ENCODE assay signal across 38 cellular contexts in the genomic region with DNA sequence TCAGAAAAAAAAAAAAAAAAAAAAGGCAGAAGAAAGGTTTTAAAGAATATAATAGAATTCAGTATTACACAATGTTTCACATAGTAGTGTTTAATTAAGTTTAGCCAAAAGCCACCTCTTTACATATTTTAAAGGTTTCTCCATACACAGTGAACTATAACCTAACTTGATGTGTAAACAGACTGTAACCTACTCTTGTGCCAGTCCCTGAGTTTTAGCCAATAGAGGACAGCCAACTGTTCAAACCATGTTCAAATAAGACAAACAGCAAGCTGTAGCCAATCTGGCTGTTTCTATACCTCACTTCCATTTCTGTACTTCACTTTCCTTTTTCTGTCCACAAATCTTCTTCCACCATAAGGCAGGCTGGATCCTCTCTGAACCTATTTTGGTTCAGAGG.
"Had no signal": no experiment of that assay in that cellular context is flagged by ENCODE, and none has a peak within 500 bp of the region (broad histone marks: within the 10 kb centered on the region; RNA-seq: fewer than 3 reads in every experiment).

No MANE protein-coding gene starts in this region.

- H3K9me3 Mint-ChIP-seq: activated CD4-positive, alpha-beta memory T cell treated with anti-CD3 and anti-CD28 coated beads for 36 hours; activated CD4-positive, alpha-beta T cell treated with anti-CD3 and anti-CD28 coated beads, Interleukin-2, amount 10 ng/mL, durations not matched to agents 24 days and 14 days; activated naive CD4-positive, alpha-beta T cell treated with anti-CD3 and anti-CD28 coated beads for 36 hours; activated naive CD4-positive, alpha-beta T cell treated with anti-CD3 and anti-CD28 coated beads, Interleukin-2, amount 50 U/mL, for 24 hours; activated naive CD8-positive, alpha-beta T cell treated with anti-CD3 and anti-CD28 coated beads for 36 hours; activated naive CD8-positive, alpha-beta T cell treated with anti-CD3 and anti-CD28 coated beads, Interleukin-2, amount 50 U/mL, for 24 hours; activated T-helper 1 cell treated with anti-CD3 and anti-CD28 coated beads, Interleukin-12 subunit alpha, Interleukin-12 subunit beta, Interleukin-2, Interleukin-4 antibody, amounts not matched to agents 30 ng/mL and 10 ng/mL and 1 ng/mL, durations not matched to agents 14 hours and 24 hours and 36 hours; activated T-helper 2 cell treated with anti-CD3 and anti-CD28 coated beads, Interferon-gamma antibody, Interleukin-2, Interleukin-4, amounts not matched to agents 10 μg/mL and 5 μg/mL and 100 μg/mL, durations not matched to agents 14 hours and 24 hours and 36 hours; brain; T-helper 2 cell treated with Interferon-gamma antibody and Interleukin-4, amounts not matched to agents 5 μg/mL and 100 μg/mL, for 36 hours had no signal

- ATAC-seq: activated CD4-positive, alpha-beta T cell treated with anti-CD3 and anti-CD28 coated beads for 36 hours; activated CD8-positive, alpha-beta memory T cell treated with anti-CD3 and anti-CD28 coated beads, Interleukin-2, amount 10 ng/mL, durations not matched to agents 7 days and 5 days; activated CD8-positive, alpha-beta T cell treated with anti-CD3 and anti-CD28 coated beads, Interleukin-2, amount 10 ng/mL, durations not matched to agents 7 days and 5 days; activated naive CD8-positive, alpha-beta T cell treated with anti-CD3 and anti-CD28 coated beads, Interleukin-2, amount 50 U/mL, for 24 hours; gastroesophageal sphincter; heart right ventricle; T-helper 17 cell had no signal

- H3K36me3 Mint-ChIP-seq: activated CD4-positive, alpha-beta memory T cell treated with anti-CD3 and anti-CD28 coated beads for 36 hours; activated CD8-positive, alpha-beta memory T cell treated with anti-CD3 and anti-CD28 coated beads, Interleukin-2, amount 10 ng/mL, durations not matched to agents 7 days and 5 days; activated naive CD4-positive, alpha-beta T cell treated with anti-CD3 and anti-CD28 coated beads, Interleukin-2, amount 50 U/mL, for 24 hours; activated naive CD8-positive, alpha-beta T cell treated with anti-CD3 and anti-CD28 coated beads for 36 hours; brain had no signal

- H3K36me3 ChIP-seq: adrenal gland, breast epithelium, cardiac muscle cell, colonic mucosa, esophagus squamous epithelium, gastroesophageal sphincter, heart right ventricle, WERI-Rb-1 had no signal

- H3K27me3 Mint-ChIP-seq: activated CD4-positive, alpha-beta memory T cell treated with anti-CD3 and anti-CD28 coated beads for 36 hours; activated CD4-positive, alpha-beta T cell treated with anti-CD3 and anti-CD28 coated beads, Interleukin-2, amount 10 ng/mL, durations not matched to agents 24 days and 14 days; activated CD8-positive, alpha-beta memory T cell treated with anti-CD3 and anti-CD28 coated beads, Interleukin-2, amount 10 ng/mL, durations not matched to agents 7 days and 5 days; activated naive CD8-positive, alpha-beta T cell treated with anti-CD3 and anti-CD28 coated beads, Interleukin-2, amount 50 U/mL, for 24 hours; T-helper 17 cell had no signal

- H3K9me3 ChIP-seq: adrenal gland, breast epithelium, colonic mucosa, esophagus squamous epithelium, gastroesophageal sphincter, heart right ventricle had no signal

- H3K4me1 ChIP-seq: adrenal gland, breast epithelium, colonic mucosa, esophagus squamous epithelium, gastroesophageal sphincter, heart right ventricle had no signal

- H3K27ac Mint-ChIP-seq: activated CD4-positive, alpha-beta memory T cell treated with anti-CD3 and anti-CD28 coated beads for 36 hours; activated CD4-positive, alpha-beta T cell treated with anti-CD3 and anti-CD28 coated beads for 36 hours; activated CD4-positive, alpha-beta T cell treated with anti-CD3 and anti-CD28 coated beads, Interleukin-2, amount 10 ng/mL, durations not matched to agents 24 days and 14 days; activated CD8-positive, alpha-beta memory T cell treated with anti-CD3 and anti-CD28 coated beads, Interleukin-2, amount 10 ng/mL, durations not matched to agents 7 days and 5 days; activated CD8-positive, alpha-beta T cell treated with anti-CD3 and anti-CD28 coated beads, Interleukin-2, amount 10 ng/mL, durations not matched to agents 7 days and 5 days; activated naive CD4-positive, alpha-beta T cell treated with anti-CD3 and anti-CD28 coated beads for 36 hours; activated naive CD4-positive, alpha-beta T cell treated with anti-CD3 and anti-CD28 coated beads, Interleukin-2, amount 50 U/mL, for 24 hours; activated naive CD8-positive, alpha-beta T cell treated with anti-CD3 and anti-CD28 coated beads for 36 hours; activated naive CD8-positive, alpha-beta T cell treated with anti-CD3 and anti-CD28 coated beads, Interleukin-2, amount 50 U/mL, for 24 hours; activated T-helper 1 cell treated with anti-CD3 and anti-CD28 coated beads, Interleukin-12 subunit alpha, Interleukin-12 subunit beta, Interleukin-2, Interleukin-4 antibody, amounts not matched to agents 30 ng/mL and 10 ng/mL and 1 ng/mL, durations not matched to agents 14 hours and 24 hours and 36 hours; activated T-helper 2 cell treated with anti-CD3 and anti-CD28 coated beads, Interferon-gamma antibody, Interleukin-2, Interleukin-4, amounts not matched to agents 10 μg/mL and 5 μg/mL and 100 μg/mL, durations not matched to agents 14 hours and 24 hours and 36 hours; brain; T-helper 17 cell; T-helper 2 cell treated with Interferon-gamma antibody and Interleukin-4, amounts not matched to agents 5 μg/mL and 100 μg/mL, for 36 hours had no signal

- DNase-seq: activated CD4-positive, alpha-beta memory T cell treated with anti-CD3 and anti-CD28 coated beads for 36 hours; activated CD4-positive, alpha-beta T cell treated with anti-CD3 and anti-CD28 coated beads for 36 hours; activated CD4-positive, alpha-beta T cell treated with anti-CD3 and anti-CD28 coated beads, Interleukin-2, amount 10 ng/mL, durations not matched to agents 24 days and 14 days; activated CD4-positive, CD25-positive, alpha-beta regulatory T cell; activated CD4-positive, CD25-positive, alpha-beta regulatory T cell treated with anti-CD3 and anti-CD28 coated beads, Interleukin-2, amount 50 U/mL, for 72 hours; activated CD8-positive, alpha-beta memory T cell treated with anti-CD3 and anti-CD28 coated beads, Interleukin-2, amount 10 ng/mL, durations not matched to agents 7 days and 5 days; activated CD8-positive, alpha-beta memory T cell treated with anti-CD3 and anti-CD28 coated beads, Interleukin-2, amount 50 U/mL, for 4 hours; activated CD8-positive, alpha-beta T cell treated with anti-CD3 and anti-CD28 coated beads, Interleukin-2, amount 10 ng/mL, durations not matched to agents 7 days and 5 days; activated effector memory CD4-positive, alpha-beta T cell treated with anti-CD3 and anti-CD28 coated beads, Interleukin-2, amount 50 U/mL, for 16 hours; activated naive CD4-positive, alpha-beta T cell treated with anti-CD3 and anti-CD28 coated beads for 36 hours; activated naive CD8-positive, alpha-beta T cell treated with anti-CD3 and anti-CD28 coated beads for 36 hours; activated naive CD8-positive, alpha-beta T cell treated with anti-CD3 and anti-CD28 coated beads, Interleukin-2, amount 50 U/mL, for 24 hours; activated T-cell treated with anti-CD3 and anti-CD28 coated beads, Interleukin-2, amount 50 U/mL, for 1 hour; activated T-cell treated with anti-CD3 and anti-CD28 coated beads, Interleukin-2, amount 50 U/mL, for 48 hours; adrenal gland; amygdala; aorta; central memory CD4-positive, alpha-beta T cell; cerebellar nuclear complex; colonic mucosa; effector CD8-positive, alpha-beta T cell; esophagus squamous epithelium; foreskin melanocyte; heart right ventricle; T-helper 17 cell; T1000; WERI-Rb-1 had no signal

- H3K4me1 Mint-ChIP-seq: activated CD4-positive, alpha-beta T cell treated with anti-CD3 and anti-CD28 coated beads for 36 hours; activated CD4-positive, alpha-beta T cell treated with anti-CD3 and anti-CD28 coated beads, Interleukin-2, amount 10 ng/mL, durations not matched to agents 24 days and 14 days; activated CD8-positive, alpha-beta memory T cell treated with anti-CD3 and anti-CD28 coated beads, Interleukin-2, amount 10 ng/mL, durations not matched to agents 7 days and 5 days; activated naive CD4-positive, alpha-beta T cell treated with anti-CD3 and anti-CD28 coated beads, Interleukin-2, amount 50 U/mL, for 24 hours; activated naive CD8-positive, alpha-beta T cell treated with anti-CD3 and anti-CD28 coated beads for 36 hours; activated naive CD8-positive, alpha-beta T cell treated with anti-CD3 and anti-CD28 coated beads, Interleukin-2, amount 50 U/mL, for 24 hours; brain; T-helper 17 cell had no signal

- H3K4me3 Mint-ChIP-seq: activated CD4-positive, alpha-beta memory T cell treated with anti-CD3 and anti-CD28 coated beads for 36 hours; activated CD4-positive, alpha-beta T cell treated with anti-CD3 and anti-CD28 coated beads for 36 hours; activated CD4-positive, alpha-beta T cell treated with anti-CD3 and anti-CD28 coated beads, Interleukin-2, amount 10 ng/mL, durations not matched to agents 24 days and 14 days; activated CD8-positive, alpha-beta memory T cell treated with anti-CD3 and anti-CD28 coated beads, Interleukin-2, amount 10 ng/mL, durations not matched to agents 7 days and 5 days; activated CD8-positive, alpha-beta T cell treated with anti-CD3 and anti-CD28 coated beads, Interleukin-2, amount 10 ng/mL, durations not matched to agents 7 days and 5 days; activated naive CD4-positive, alpha-beta T cell treated with anti-CD3 and anti-CD28 coated beads for 36 hours; activated naive CD4-positive, alpha-beta T cell treated with anti-CD3 and anti-CD28 coated beads, Interleukin-2, amount 50 U/mL, for 24 hours; activated naive CD8-positive, alpha-beta T cell treated with anti-CD3 and anti-CD28 coated beads for 36 hours; activated naive CD8-positive, alpha-beta T cell treated with anti-CD3 and anti-CD28 coated beads, Interleukin-2, amount 50 U/mL, for 24 hours; activated T-helper 1 cell treated with anti-CD3 and anti-CD28 coated beads, Interleukin-12 subunit alpha, Interleukin-12 subunit beta, Interleukin-2, Interleukin-4 antibody, amounts not matched to agents 30 ng/mL and 10 ng/mL and 1 ng/mL, durations not matched to agents 14 hours and 24 hours and 36 hours; brain; T-helper 17 cell; T-helper 2 cell treated with Interferon-gamma antibody and Interleukin-4, amounts not matched to agents 5 μg/mL and 100 μg/mL, for 36 hours had no signal

- H3K4me3 ChIP-seq: adrenal gland, breast epithelium, cardiac muscle cell, colonic mucosa, esophagus squamous epithelium, gastroesophageal sphincter, heart right ventricle had no signal

- H3K27ac ChIP-seq: adrenal gland, breast epithelium, cardiac muscle cell, colonic mucosa, epithelial cell of prostate, esophagus squamous epithelium, gastroesophageal sphincter, heart right ventricle, WERI-Rb-1 had no signal

- FAIRE-seq: endometrium, endothelial cell of umbilical vein had no signal

- H3K27me3 ChIP-seq: adrenal gland, breast epithelium, cardiac muscle cell, colonic mucosa, esophagus squamous epithelium, gastroesophageal sphincter, heart right ventricle had no signal
